ENCODE assay signal across 19 cellular contexts in genomic region chr7:36180121-36180520, GRCh38. TPM values are rescaled to one million over a fixed set of nuclear protein-coding genes. Genes with fewer than 3 reads are reported as not detected.
DNase-seq lines count a peak whose midpoint lies in the region; ATAC-seq and TF ChIP-seq lines count a peak whose summit lies in the region.
"Had no signal": no experiment of that assay in that cellular context is flagged by ENCODE, and none has a peak within 500 bp of the region (broad histone marks: within the 10 kb centered on the region; RNA-seq: fewer than 3 reads in every experiment).

No MANE protein-coding gene starts in this region.

- in situ Hi-C loops in gastrocnemius medialis (cut with MboI; ENCODE audit: low sequenced_read_pairs in 4 of 4), result no loop called here

- peaks cover 3% of the 10 kb centered on the region for H3K36me3 Mint-ChIP-seq in T-helper 17 cell (ENCODE audit: low read depth)

- H3K27me3 Mint-ChIP-seq in T-helper 17 cell, result no peaks in the 10 kb centered on the region

- H3K27ac ChIP-seq in gastrocnemius medialis, result peak overlapping the region; percentile 62 to 79 (median 68)
- H3K27ac ChIP-seq: RWPE1, SJSA1 had no signal

- no peaks in the 10 kb centered on the region for H3K27me3 ChIP-seq in gastrocnemius medialis
- H3K27me3 ChIP-seq: SJSA1 had no signal

- no peak overlapping the region for H3K4me3 ChIP-seq in gastrocnemius medialis
- H3K4me3 ChIP-seq: SJSA1 had no signal

- H3K4me1 ChIP-seq in gastrocnemius medialis, result peaks cover 76 to 80% of the 10 kb centered on the region in 2 donors

- peaks cover 7% of the 10 kb centered on the region for H3K4me1 Mint-ChIP-seq in T-helper 17 cell

- no peak for TF ChIP-seq POLR2A in gastrocnemius medialis (IDR thresholded peaks at IDR 0.05)

- H3K9me3 ChIP-seq in T-helper 17 cell (ENCODE audit: control insufficient read depth, low read length, poor library complexity, severe bottlenecking) (no peaks in the 10 kb centered on the region), gastrocnemius medialis (no peaks in the 10 kb centered on the region)
- H3K9me3 ChIP-seq: SJSA1 had no signal

- DNase-seq in NCI-H1694 treated with DMSO at 0.1 percent for 48 hours (lab: John Stamatoyannopoulos, UW) (peak; percentile 32), NCI-H1694 (lab: John Stamatoyannopoulos, UW) (no peak), NCI-H2171 treated with DMSO at 0.1 percent for 48 hours (lab: John Stamatoyannopoulos, UW) (peak; percentile 65), T-helper 17 cell (no peak), gastrocnemius medialis (no peak), NCI-H1092 treated with DMSO at 0.1 percent for 48 hours (lab: John Stamatoyannopoulos, UW) (no peak)
- DNase-seq in activated naive CD4-positive, alpha-beta T cell treated with anti-CD3 and anti-CD28 coated beads, Interleukin-2, amount 50 U/mL, for 16 hours, result no peak
- DNase-seq: GF-D8; HFFc6; Kasumi-1; MM.1S; NCI-H1436; NCI-H2081 treated with DMSO at 0.1 percent for 48 hours; NCI-H2227 treated with DMSO at 0.1 percent for 48 hours; NCI-H526; NK-92 treated with Interleukin-12 subunit alpha and Interleukin-12 subunit beta, amount 100 ng/mL, for 24 hours had no signal

- intact Hi-C loops in gastrocnemius medialis (cut with DNase I; ENCODE audit: low total_unique reads), result no loop called here

- no peaks in the 10 kb centered on the region for H3K36me3 ChIP-seq in gastrocnemius medialis
- H3K36me3 ChIP-seq: SJSA1 had no signal

- peak overlapping the region; percentile 9 for H3K4me3 Mint-ChIP-seq in T-helper 17 cell
- H3K4me3 Mint-ChIP-seq: HFFc6 had no signal

- ATAC-seq in T-helper 17 cell (no peak), gastrocnemius medialis (no peak), HG02798 (IDR thresholded peaks at IDR 0.05; ENCODE audit: poor library complexity, unreplicated experiment) (no peak)

- H3K27ac Mint-ChIP-seq in T-helper 17 cell, result no peak overlapping the region
- H3K27ac Mint-ChIP-seq: HFFc6 had no signal

- no peak for TF ChIP-seq CTCF in gastrocnemius medialis (IDR thresholded peaks at IDR 0.05 in 4 of 5, conservative IDR thresholded peaks at IDR 0.05 in 1 of 5)

RNA-seq across cellular contexts. Expression of gene EEPD1, which starts 27.1 kb away (rescaled TPM):
- 10 to 100 TPM; 15.7 to 20.7 TPM for total RNA-seq in T-helper 17 cell
- 10 to 100 TPM; 41.0 to 68.5 (median 61.3) TPM for total RNA-seq in gastrocnemius medialis

Comparison
In these comparisons a context has a peak if more than half of its experiments do, and no peak if none do; other contexts are left out.
1. DNase-seq: peak in NCI-H1694 treated with DMSO at 0.1 percent for 48 hours (single experiment) and NCI-H2171 treated with DMSO at 0.1 percent for 48 hours (single experiment); none in NCI-H1694 (single experiment), T-helper 17 cell (0 of 3), gastrocnemius medialis (0 of 2), activated naive CD4-positive, alpha-beta T cell treated with anti-CD3 and anti-CD28 coated beads, Interleukin-2, amount 50 U/mL, for 16 hours (single experiment) and NCI-H1092 treated with DMSO at 0.1 percent for 48 hours (single experiment).